In the genomic region with DNA sequence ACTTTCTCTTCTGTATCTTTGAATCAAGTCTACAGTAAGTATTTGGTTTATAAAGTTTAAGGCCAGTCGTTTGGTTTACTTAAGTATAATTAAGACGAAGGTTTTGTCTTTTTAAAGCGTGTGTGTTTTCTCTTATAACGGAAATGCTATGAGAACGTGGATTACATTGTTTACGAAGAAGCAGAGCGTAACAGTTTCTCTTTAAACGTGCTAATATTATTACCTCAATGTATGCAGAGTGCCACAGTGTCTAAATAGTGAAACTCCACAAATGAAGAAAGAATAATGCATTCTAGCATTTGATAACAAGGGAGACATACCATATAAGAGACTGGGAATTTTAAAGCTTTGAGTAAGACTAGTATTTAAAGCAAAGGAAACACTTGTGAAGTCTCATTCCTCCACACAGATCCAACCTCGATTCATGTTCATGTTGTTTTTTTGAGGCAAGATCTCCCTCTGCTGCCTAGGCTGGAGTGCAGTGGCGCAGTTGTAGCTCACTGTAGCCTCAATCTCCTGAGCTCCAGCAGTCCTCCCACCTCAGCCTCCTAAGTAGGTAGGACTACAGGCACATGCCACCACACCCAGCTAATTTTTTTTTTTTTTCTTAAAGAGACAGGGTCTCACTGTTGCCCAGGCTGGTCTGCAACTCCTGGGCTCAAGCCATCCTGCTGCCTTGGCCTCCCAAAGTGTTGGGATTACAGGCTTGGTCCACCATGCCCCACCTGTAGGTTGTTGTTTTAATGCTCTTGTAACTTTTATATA, we compare ENCODE assay signal across 8 cellular contexts. TPM values are rescaled to one million over a fixed set of nuclear protein-coding genes. Genes with fewer than 3 reads are reported as not detected.
A peak's percentile ranks its signal among the peaks of the same experiment; 100 is the strongest.
DNase-seq lines count a peak whose midpoint lies in the region; ATAC-seq and TF ChIP-seq lines count a peak whose summit lies in the region.

No MANE protein-coding gene starts in this region.

- ATAC-seq in gastrocnemius medialis: no peak

- peak overlapping the region; percentile 86 for H3K4me3 Mint-ChIP-seq in activated T-helper 1 cell treated with anti-CD3 and anti-CD28 coated beads, Interleukin-12 subunit alpha, Interleukin-12 subunit beta, Interleukin-2, Interleukin-4 antibody, amounts not matched to agents 30 ng/mL and 10 ng/mL and 1 ng/mL, durations not matched to agents 14 hours and 24 hours and 36 hours

- H3K36me3 ChIP-seq in gastrocnemius medialis: no peaks in the 10 kb centered on the region

- peak overlapping the region; percentile 66 to 85 (median 81) for H3K27ac ChIP-seq in gastrocnemius medialis

- peaks cover 14% of the 10 kb centered on the region for H3K36me3 Mint-ChIP-seq in activated T-helper 1 cell treated with anti-CD3 and anti-CD28 coated beads, Interleukin-12 subunit alpha, Interleukin-12 subunit beta, Interleukin-2, Interleukin-4 antibody, amounts not matched to agents 30 ng/mL and 10 ng/mL and 1 ng/mL, durations not matched to agents 14 hours and 24 hours and 36 hours (ENCODE audit: low read depth)

- peaks cover 19% of the 10 kb centered on the region in 2 donors for H3K4me1 ChIP-seq in gastrocnemius medialis

- intact Hi-C loops in activated T-helper 1 cell treated with anti-CD3 and anti-CD28 coated beads, Interleukin-12 subunit alpha, Interleukin-12 subunit beta, Interleukin-2, Interleukin-4 antibody, amounts not matched to agents 30 ng/mL and 10 ng/mL and 1 ng/mL, durations not matched to agents 14 hours and 24 hours and 36 hours (cut with micrococcal nuclease): loop anchor here (1.0 to 2.0 kb wide), 4 partner anchors 11 to 405 kb away; no protein-coding TSS in a partner anchor
- intact Hi-C loops in gastrocnemius medialis (cut with DNase I; ENCODE audit: low total_unique reads): no loop called here

- no peak for TF ChIP-seq POLR2A in gastrocnemius medialis (IDR thresholded peaks at IDR 0.05)

- no peaks in the 10 kb centered on the region for H3K9me3 Mint-ChIP-seq in activated T-helper 1 cell treated with anti-CD3 and anti-CD28 coated beads, Interleukin-12 subunit alpha, Interleukin-12 subunit beta, Interleukin-2, Interleukin-4 antibody, amounts not matched to agents 30 ng/mL and 10 ng/mL and 1 ng/mL, durations not matched to agents 14 hours and 24 hours and 36 hours

- no peaks in the 10 kb centered on the region for H3K9me3 ChIP-seq in gastrocnemius medialis

- TF ChIP-seq CTCF in gastrocnemius medialis (IDR thresholded peaks at IDR 0.05 in 4 of 5, conservative IDR thresholded peaks at IDR 0.05 in 1 of 5): peak in 2 of 5 experiments; percentile 17 to 25

- peaks cover 20% of the 10 kb centered on the region for H3K4me1 Mint-ChIP-seq in activated T-helper 1 cell treated with anti-CD3 and anti-CD28 coated beads, Interleukin-12 subunit alpha, Interleukin-12 subunit beta, Interleukin-2, Interleukin-4 antibody, amounts not matched to agents 30 ng/mL and 10 ng/mL and 1 ng/mL, durations not matched to agents 14 hours and 24 hours and 36 hours (ENCODE audit: low read depth)

- in situ Hi-C loops in gastrocnemius medialis (cut with MboI; ENCODE audit: low sequenced_read_pairs in 4 of 4): no loop called here

- DNase-seq in NCI-H82 (lab: John Stamatoyannopoulos, UW) (peak; percentile 53), NCI-H82 treated with DMSO at 0.1 percent for 48 hours (lab: John Stamatoyannopoulos, UW; ENCODE audit: unreplicated experiment) (no peak), NCI-H69 (lab: John Stamatoyannopoulos, UW) (peak; percentile 35), globus pallidus (ENCODE audit: low spot score) (peak; percentile 30), gastrocnemius medialis (no peak), 8988T (no peak), NCI-H187 (lab: John Stamatoyannopoulos, UW) (no peak)
- DNase-seq in activated T-helper 1 cell treated with anti-CD3 and anti-CD28 coated beads, Interleukin-12 subunit alpha, Interleukin-12 subunit beta, Interleukin-2, Interleukin-4 antibody, amounts not matched to agents 30 ng/mL and 10 ng/mL and 1 ng/mL, durations not matched to agents 14 hours and 24 hours and 36 hours (ENCODE audit: low spot score): peak; percentile 28

- H3K27me3 ChIP-seq in gastrocnemius medialis: no peaks in the 10 kb centered on the region

- peak overlapping the region; percentile 80 for H3K27ac Mint-ChIP-seq in activated T-helper 1 cell treated with anti-CD3 and anti-CD28 coated beads, Interleukin-12 subunit alpha, Interleukin-12 subunit beta, Interleukin-2, Interleukin-4 antibody, amounts not matched to agents 30 ng/mL and 10 ng/mL and 1 ng/mL, durations not matched to agents 14 hours and 24 hours and 36 hours

- H3K4me3 ChIP-seq in gastrocnemius medialis: peak overlapping the region; percentile 59 to 77 (median 68)

- no peaks in the 10 kb centered on the region for H3K27me3 Mint-ChIP-seq in activated T-helper 1 cell treated with anti-CD3 and anti-CD28 coated beads, Interleukin-12 subunit alpha, Interleukin-12 subunit beta, Interleukin-2, Interleukin-4 antibody, amounts not matched to agents 30 ng/mL and 10 ng/mL and 1 ng/mL, durations not matched to agents 14 hours and 24 hours and 36 hours (ENCODE audit: insufficient read depth)

RNA-seq across cellular contexts. Expression of a gene that starts 1.6 kb away (rescaled TPM):
- total RNA-seq in activated T-helper 1 cell treated with anti-CD3 and anti-CD28 coated beads, Interleukin-12 subunit alpha, Interleukin-12 subunit beta, Interleukin-2, Interleukin-4 antibody, amounts not matched to agents 30 ng/mL and 10 ng/mL and 1 ng/mL, durations not matched to agents 14 hours and 24 hours and 36 hours: 17.6 and 19.6 TPM in 2 replicates
- 1 to 10 TPM; 4.7 to 5.0 (median 4.9) TPM for total RNA-seq in gastrocnemius medialis

RNA-seq across cellular contexts. Expression of a gene that starts 47.3 kb away (rescaled TPM):
- total RNA-seq in activated T-helper 1 cell treated with anti-CD3 and anti-CD28 coated beads, Interleukin-12 subunit alpha, Interleukin-12 subunit beta, Interleukin-2, Interleukin-4 antibody, amounts not matched to agents 30 ng/mL and 10 ng/mL and 1 ng/mL, durations not matched to agents 14 hours and 24 hours and 36 hours: 98.9 and 104 TPM in 2 replicates
- total RNA-seq in gastrocnemius medialis: 100 to 1,000 TPM in 2 of 4 donors, 10 to 100 TPM in 2; 74.5 to 284 (median 111) TPM

Comparison
In these comparisons a context has a peak if more than half of its experiments do, and no peak if none do; other contexts are left out.
1. DNase-seq: peak in NCI-H82 (single experiment), NCI-H69 (single experiment), activated T-helper 1 cell treated with anti-CD3 and anti-CD28 coated beads, Interleukin-12 subunit alpha, Interleukin-12 subunit beta, Interleukin-2, Interleukin-4 antibody, amounts not matched to agents 30 ng/mL and 10 ng/mL and 1 ng/mL, durations not matched to agents 14 hours and 24 hours and 36 hours (single experiment) and globus pallidus (single experiment); none in NCI-H82 treated with DMSO at 0.1 percent for 48 hours (single experiment), gastrocnemius medialis (0 of 2), 8988T (single experiment) and NCI-H187 (0 of 2).